Comparison of ENCODE assay signal across 20 cellular contexts in genomic region chr1:236810018-236810417, GRCh38. TPM values are rescaled to one million over a fixed set of nuclear protein-coding genes. Genes with fewer than 3 reads are reported as not detected.
DNase-seq lines count a peak whose midpoint lies in the region; ATAC-seq and TF ChIP-seq lines count a peak whose summit lies in the region.
"Had no signal": no experiment of that assay in that cellular context is flagged by ENCODE, and none has a peak within 500 bp of the region (broad histone marks: within the 10 kb centered on the region; RNA-seq: fewer than 3 reads in every experiment).

No MANE protein-coding gene starts in this region.

- H3K4me3 Mint-ChIP-seq in activated naive CD4-positive, alpha-beta T cell treated with anti-CD3 and anti-CD28 coated beads for 36 hours = no peak overlapping the region
- no peak overlapping the region for H3K4me3 Mint-ChIP-seq in activated T-helper 2 cell treated with anti-CD3 and anti-CD28 coated beads, Interferon-gamma antibody, Interleukin-2, Interleukin-4, amounts not matched to agents 10 μg/mL and 5 μg/mL and 100 μg/mL, durations not matched to agents 14 hours and 24 hours and 36 hours (ENCODE audit: low read depth)
- peak overlapping the region in 1 of 2 donors; percentile 8 for H3K4me3 Mint-ChIP-seq in stimulated activated naive CD8-positive, alpha-beta T cell treated with anti-CD3 and anti-CD28 coated beads, Interleukin-15, amount 100 ng/mL, for 72 hours
- H3K4me3 Mint-ChIP-seq: CD4-positive, CD25-positive, alpha-beta regulatory T cell had no signal

- no peak overlapping the region for H3K27ac ChIP-seq in smooth muscle cell (ENCODE audit: low read depth)
- H3K27ac ChIP-seq: KMS-11 had no signal

- no peak overlapping the region for H3K4me2 ChIP-seq in smooth muscle cell
- H3K4me2 ChIP-seq: KMS-11 had no signal

- H3K27me3 Mint-ChIP-seq in activated naive CD4-positive, alpha-beta T cell treated with anti-CD3 and anti-CD28 coated beads for 36 hours (ENCODE audit: low read depth) = no peaks in the 10 kb centered on the region
- no peaks in the 10 kb centered on the region for H3K27me3 Mint-ChIP-seq in activated T-helper 2 cell treated with anti-CD3 and anti-CD28 coated beads, Interferon-gamma antibody, Interleukin-2, Interleukin-4, amounts not matched to agents 10 μg/mL and 5 μg/mL and 100 μg/mL, durations not matched to agents 14 hours and 24 hours and 36 hours (ENCODE audit: low read depth)
- H3K27me3 Mint-ChIP-seq in stimulated activated naive CD8-positive, alpha-beta T cell treated with anti-CD3 and anti-CD28 coated beads, Interleukin-15, amount 100 ng/mL, for 72 hours = no peaks in the 10 kb centered on the region
- H3K27me3 Mint-ChIP-seq: CD4-positive, CD25-positive, alpha-beta regulatory T cell had no signal

- no peak for TF ChIP-seq CTCF in smooth muscle cell (IDR thresholded peaks at IDR 0.05; ENCODE audit: borderline replicate concordance, insufficient read depth, poor library complexity, severe bottlenecking)

- H3K36me3 Mint-ChIP-seq in activated naive CD4-positive, alpha-beta T cell treated with anti-CD3 and anti-CD28 coated beads for 36 hours (ENCODE audit: low read depth) = peaks cover 44% of the 10 kb centered on the region
- peaks cover 81% of the 10 kb centered on the region for H3K36me3 Mint-ChIP-seq in activated T-helper 2 cell treated with anti-CD3 and anti-CD28 coated beads, Interferon-gamma antibody, Interleukin-2, Interleukin-4, amounts not matched to agents 10 μg/mL and 5 μg/mL and 100 μg/mL, durations not matched to agents 14 hours and 24 hours and 36 hours (ENCODE audit: low read depth)

- CTCF ChIA-PET in activated naive CD4-positive, alpha-beta T cell treated with anti-CD3 and anti-CD28 coated beads for 36 hours (lab: Charles Lee) = interaction anchor here (2.9 kb wide), 1 partner anchor 51 kb away, joined by 8 read pairs; no protein-coding TSS in a partner anchor

- peak; percentile 66 for ATAC-seq in stimulated activated naive CD8-positive, alpha-beta T cell treated with anti-CD3 and anti-CD28 coated beads, Interleukin-15, amount 100 ng/mL, for 72 hours
- ATAC-seq: Right ventricle myocardium inferior had no signal

- no peak overlapping the region for H3K4me3 ChIP-seq in smooth muscle cell

- H3K79me2 ChIP-seq in smooth muscle cell (ENCODE audit: low read depth) = no peaks in the 10 kb centered on the region

- 93% methylated on average over 3 of the region's 3 CpGs for WGBS in smooth muscle cell (ENCODE audit: low lambda C conversion rate)

- H3K9me3 Mint-ChIP-seq in activated naive CD4-positive, alpha-beta T cell treated with anti-CD3 and anti-CD28 coated beads for 36 hours = no peaks in the 10 kb centered on the region
- H3K9me3 Mint-ChIP-seq in activated T-helper 2 cell treated with anti-CD3 and anti-CD28 coated beads, Interferon-gamma antibody, Interleukin-2, Interleukin-4, amounts not matched to agents 10 μg/mL and 5 μg/mL and 100 μg/mL, durations not matched to agents 14 hours and 24 hours and 36 hours = no peaks in the 10 kb centered on the region
- H3K9me3 Mint-ChIP-seq in stimulated activated naive CD8-positive, alpha-beta T cell treated with anti-CD3 and anti-CD28 coated beads, Interleukin-15, amount 100 ng/mL, for 72 hours = no peaks in the 10 kb centered on the region
- H3K9me3 Mint-ChIP-seq: CD4-positive, CD25-positive, alpha-beta regulatory T cell had no signal

- intact Hi-C loops in activated naive CD4-positive, alpha-beta T cell treated with anti-CD3 and anti-CD28 coated beads for 36 hours (cut with micrococcal nuclease) = no loop called here
- intact Hi-C loops in activated T-helper 2 cell treated with anti-CD3 and anti-CD28 coated beads, Interferon-gamma antibody, Interleukin-2, Interleukin-4, amounts not matched to agents 10 μg/mL and 5 μg/mL and 100 μg/mL, durations not matched to agents 14 hours and 24 hours and 36 hours (cut with micrococcal nuclease) = loop anchor here (2.0 kb wide), 1 partner anchor 15 kb away; the partner anchor contains the start of gene MTR

- no peaks in the 10 kb centered on the region for H3K4me1 ChIP-seq in smooth muscle cell (ENCODE audit: low read depth)

- no peaks in the 10 kb centered on the region for H3F3A ChIP-seq in smooth muscle cell (ENCODE audit: low read depth)

- H4K20me1 ChIP-seq in smooth muscle cell (ENCODE audit: low read depth) = peaks cover 8% of the 10 kb centered on the region

- H2AFZ ChIP-seq in smooth muscle cell (ENCODE audit: low read depth) = no peak overlapping the region

- no peaks in the 10 kb centered on the region for H3K27me3 ChIP-seq in smooth muscle cell (ENCODE audit: low read depth)

- no peak for DNase-seq in activated naive CD4-positive, alpha-beta T cell treated with anti-CD3 and anti-CD28 coated beads for 36 hours
- no peak for DNase-seq in activated naive CD4-positive, alpha-beta T cell (lab: John Stamatoyannopoulos, UW)
- no peak for DNase-seq in activated T-helper 2 cell treated with anti-CD3 and anti-CD28 coated beads, Interferon-gamma antibody, Interleukin-2, Interleukin-4, amounts not matched to agents 10 μg/mL and 5 μg/mL and 100 μg/mL, durations not matched to agents 14 hours and 24 hours and 36 hours (ENCODE audit: low spot score)
- DNase-seq in iris pigment epithelial cell (ENCODE audit: low read depth) (peak; percentile 8), NCI-H1417 (lab: John Stamatoyannopoulos, UW) (no peak), smooth muscle cell (lab: John Stamatoyannopoulos, UW; ENCODE audit: unreplicated experiment) (no peak)
- no peak for DNase-seq in stimulated activated naive CD8-positive, alpha-beta T cell treated with anti-CD3 and anti-CD28 coated beads, Interleukin-15, amount 100 ng/mL, for 72 hours
- DNase-seq: CD4-positive, CD25-positive, alpha-beta regulatory T cell; COR-L47; DMS79; NCI-H1092 treated with DMSO at 0.1 percent for 48 hours; NCI-H146; NCI-H2029 treated with DMSO at 0.1 percent for 48 hours; NCI-H2171; NCI-H345; NCI-H524; NCI-H82; OCI-M1 had no signal

- H3K9me3 ChIP-seq in smooth muscle cell (replicated peaks; ENCODE audit: low read depth) = no peaks in the 10 kb centered on the region

- H3K4me1 Mint-ChIP-seq in activated naive CD4-positive, alpha-beta T cell treated with anti-CD3 and anti-CD28 coated beads for 36 hours (ENCODE audit: low read depth) = peaks cover 21% of the 10 kb centered on the region
- peaks cover 15% of the 10 kb centered on the region for H3K4me1 Mint-ChIP-seq in activated T-helper 2 cell treated with anti-CD3 and anti-CD28 coated beads, Interferon-gamma antibody, Interleukin-2, Interleukin-4, amounts not matched to agents 10 μg/mL and 5 μg/mL and 100 μg/mL, durations not matched to agents 14 hours and 24 hours and 36 hours (ENCODE audit: low read depth)
- peaks cover 24% of the 10 kb centered on the region for H3K4me1 Mint-ChIP-seq in stimulated activated naive CD8-positive, alpha-beta T cell treated with anti-CD3 and anti-CD28 coated beads, Interleukin-15, amount 100 ng/mL, for 72 hours

- peaks cover 12% of the 10 kb centered on the region for H3K36me3 ChIP-seq in smooth muscle cell (ENCODE audit: low read depth)

- H3K27ac Mint-ChIP-seq in activated naive CD4-positive, alpha-beta T cell treated with anti-CD3 and anti-CD28 coated beads for 36 hours = peak overlapping the region; percentile 42
- H3K27ac Mint-ChIP-seq in activated T-helper 2 cell treated with anti-CD3 and anti-CD28 coated beads, Interferon-gamma antibody, Interleukin-2, Interleukin-4, amounts not matched to agents 10 μg/mL and 5 μg/mL and 100 μg/mL, durations not matched to agents 14 hours and 24 hours and 36 hours = peak overlapping the region; percentile 51
- H3K27ac Mint-ChIP-seq in stimulated activated naive CD8-positive, alpha-beta T cell treated with anti-CD3 and anti-CD28 coated beads, Interleukin-15, amount 100 ng/mL, for 72 hours = peak overlapping the region in 1 of 2 donors; percentile 57

- H3K9ac ChIP-seq in smooth muscle cell (ENCODE audit: low read depth) = no peak overlapping the region
- H3K9ac ChIP-seq: KMS-11 had no signal

RNA-seq across cellular contexts. Expression of gene MTR, which starts 14.9 kb away (rescaled TPM):
- total RNA-seq in activated naive CD4-positive, alpha-beta T cell treated with anti-CD3 and anti-CD28 coated beads for 36 hours = 10 to 100 TPM; 55.3 to 57.6 TPM
- 59.2 and 62.2 TPM in 2 replicates for total RNA-seq in activated T-helper 2 cell treated with anti-CD3 and anti-CD28 coated beads, Interferon-gamma antibody, Interleukin-2, Interleukin-4, amounts not matched to agents 10 μg/mL and 5 μg/mL and 100 μg/mL, durations not matched to agents 14 hours and 24 hours and 36 hours
- 18.3 and 25.2 TPM in 2 replicates for total RNA-seq in smooth muscle cell
- polyA plus RNA-seq in smooth muscle cell = 10.7 and 12.0 TPM in 2 replicates
